In genomic region chr2:172172513-172173217, GRCh38 we compare ENCODE assay signal across 8 cellular contexts.
DNase-seq lines count a peak whose midpoint lies in the region; ATAC-seq and TF ChIP-seq lines count a peak whose summit lies in the region.

No MANE protein-coding gene starts in this region.

- no peak overlapping the region for H2BK15ac ChIP-seq in mesendoderm (replicated peaks; ENCODE audit: low read depth)

- H4K20me1 ChIP-seq in GM23248 (ENCODE audit: insufficient read depth) = no peaks in the 10 kb centered on the region

- no peak overlapping the region for H2BK5ac ChIP-seq in mesendoderm (ENCODE audit: low read length)

- H3K18ac ChIP-seq in mesendoderm (ENCODE audit: low read length) = no peak overlapping the region

- no peak overlapping the region for H2BK120ac ChIP-seq in mesendoderm (ENCODE audit: low read depth, low read length)

- peaks cover 39% of the 10 kb centered on the region for H3K27me3 Mint-ChIP-seq in activated CD8-positive, alpha-beta memory T cell treated with anti-CD3 and anti-CD28 coated beads, Interleukin-2, amount 10 ng/mL, durations not matched to agents 7 days and 5 days
- no peaks in the 10 kb centered on the region for H3K27me3 Mint-ChIP-seq in endothelial cell (ENCODE audit: unreplicated experiment)

- peaks cover 1% of the 10 kb centered on the region for H3K4me1 Mint-ChIP-seq in activated CD8-positive, alpha-beta memory T cell treated with anti-CD3 and anti-CD28 coated beads, Interleukin-2, amount 10 ng/mL, durations not matched to agents 7 days and 5 days
- H3K4me1 Mint-ChIP-seq in endothelial cell (ENCODE audit: unreplicated experiment) = no peaks in the 10 kb centered on the region

- no peaks in the 10 kb centered on the region for H3K79me1 ChIP-seq in mesendoderm (ENCODE audit: low read length)

- H3K4me3 Mint-ChIP-seq in activated CD8-positive, alpha-beta memory T cell treated with anti-CD3 and anti-CD28 coated beads, Interleukin-2, amount 10 ng/mL, durations not matched to agents 7 days and 5 days = peak overlapping the region; percentile 52
- peak overlapping the region; percentile 72 for H3K4me3 Mint-ChIP-seq in endothelial cell (ENCODE audit: unreplicated experiment)

- no peak overlapping the region for H3K4ac ChIP-seq in mesendoderm (ENCODE audit: low read depth, low read length)

- H3K27ac Mint-ChIP-seq in activated CD8-positive, alpha-beta memory T cell treated with anti-CD3 and anti-CD28 coated beads, Interleukin-2, amount 10 ng/mL, durations not matched to agents 7 days and 5 days = no peak overlapping the region
- H3K27ac Mint-ChIP-seq in endothelial cell (ENCODE audit: unreplicated experiment) = no peak overlapping the region

- H3K79me2 ChIP-seq in GM23248 (ENCODE audit: insufficient read depth) (no peaks in the 10 kb centered on the region), mesendoderm (ENCODE audit: control insufficient read depth, insufficient read depth, low read length) (no peaks in the 10 kb centered on the region)

- peak overlapping the region; percentile 92 for H2AFZ ChIP-seq in GM23248

- H3K36me3 ChIP-seq in GM23248 (ENCODE audit: low read depth) (no peaks in the 10 kb centered on the region), mesendoderm (ENCODE audit: control insufficient read depth, insufficient read depth, low read length) (no peaks in the 10 kb centered on the region)

- WGBS in GM23248 (ENCODE audit: low coverage in 1 of 2, low lambda C conversion rate in 2 of 2, missing lambda C conversion rate in 2 of 2), 2 experiments = 2 to 3% methylated on average over 34 to 42 of the region's 58 CpGs
- no CpG with 5 or more reads among the region's 58 CpGs for WGBS in mesendoderm (ENCODE audit: extremely low coverage, insufficient coverage, low lambda C conversion rate)

- H3K9ac ChIP-seq in GM23248 = peak overlapping the region; percentile 49
- H3K9ac ChIP-seq in mesendoderm (ENCODE audit: low read length) = peak overlapping the region; percentile 83

- H4K5ac ChIP-seq in mesendoderm (ENCODE audit: low read length) = no peak overlapping the region

- H3K27ac ChIP-seq in AG04450 (ENCODE audit: low read depth, low read length) = no peak overlapping the region
- H3K27ac ChIP-seq in GM23248 = no peak overlapping the region
- H3K27ac ChIP-seq in mesendoderm (ENCODE audit: low read depth, low read length) = no peak overlapping the region

- peak overlapping the region; percentile 80 for H3K23ac ChIP-seq in mesendoderm (ENCODE audit: low read length)

- H3K4me1 ChIP-seq in GM23248 (ENCODE audit: insufficient read depth) = peaks cover 6% of the 10 kb centered on the region
- H3K4me1 ChIP-seq in mesendoderm (ENCODE audit: control insufficient read depth, low read depth, low read length) = no peaks in the 10 kb centered on the region

- peak; percentile 78 for TF ChIP-seq CTCF in AG04450 (IDR thresholded peaks at IDR 0.05; ENCODE audit: low read depth, low read length)
- TF ChIP-seq CTCF in endothelial cell (IDR thresholded peaks at IDR 0.05; ENCODE audit: unreplicated experiment) = peak; percentile 69

- in situ Hi-C loops in GM23248 (cut with MboI) = loop anchor here (5.0 to 25.0 kb wide), 2 partner anchors 295 to 540 kb away; no protein-coding TSS in a partner anchor

- H3K27me3 ChIP-seq in AG04450 (ENCODE audit: control insufficient read depth, insufficient read depth, low read length) = peaks cover 2% of the 10 kb centered on the region
- no peaks in the 10 kb centered on the region for H3K27me3 ChIP-seq in GM23248 (replicated peaks; ENCODE audit: insufficient read depth)
- H3K27me3 ChIP-seq in mesendoderm (ENCODE audit: insufficient read depth, low read length, poor library complexity) = no peaks in the 10 kb centered on the region

- CTCF ChIA-PET in AG04450 (lab: Charles Lee) = interaction anchor here (0.7 to 7.2 kb wide), 18 partner anchors 26 to 574 kb away, joined by 3 to 154 read pairs (median 4); no protein-coding TSS in a partner anchor
- CTCF ChIA-PET in activated CD8-positive, alpha-beta memory T cell treated with anti-CD3 and anti-CD28 coated beads, Interleukin-2, amount 10 ng/mL, durations not matched to agents 7 days and 5 days (lab: Charles Lee) = interaction anchor here (0.6 to 7.3 kb wide), 11 partner anchors 11 to 315 kb away, joined by 3 to 97 read pairs (median 3); no protein-coding TSS in a partner anchor

- H3K36me3 Mint-ChIP-seq in activated CD8-positive, alpha-beta memory T cell treated with anti-CD3 and anti-CD28 coated beads, Interleukin-2, amount 10 ng/mL, durations not matched to agents 7 days and 5 days = no peaks in the 10 kb centered on the region
- no peaks in the 10 kb centered on the region for H3K36me3 Mint-ChIP-seq in endothelial cell (ENCODE audit: low read depth, unreplicated experiment)

- DNase-seq in AG04450 (ENCODE audit: low read depth, low spot score) = no peak
- peak; percentile 87 for DNase-seq in GM23248
- peak; percentile 85 for DNase-seq in NCI-H82 (lab: John Stamatoyannopoulos, UW)
- DNase-seq in activated CD8-positive, alpha-beta memory T cell treated with anti-CD3 and anti-CD28 coated beads, Interleukin-2, amount 10 ng/mL, durations not matched to agents 7 days and 5 days = peak; percentile 58
- DNase-seq in endothelial cell (ENCODE audit: low spot score) = peak; percentile 84
- DNase-seq in mesendoderm = peak; percentile 84
- DNase-seq in stimulated activated CD4-positive, alpha-beta T cell treated with anti-CD3 and anti-CD28 coated beads, TNF-alpha, amount 100 ng/mL, for 4 hours (ENCODE audit: low read depth in 3 of 3) = peak; percentile 41 to 56 (median 47)

- H3K9me3 ChIP-seq in AG04450 (ENCODE audit: control insufficient read depth, insufficient read depth, low read length) = no peaks in the 10 kb centered on the region
- no peaks in the 10 kb centered on the region for H3K9me3 ChIP-seq in GM23248 (ENCODE audit: low read depth)

- H3K9me3 Mint-ChIP-seq in activated CD8-positive, alpha-beta memory T cell treated with anti-CD3 and anti-CD28 coated beads, Interleukin-2, amount 10 ng/mL, durations not matched to agents 7 days and 5 days (ENCODE audit: low read depth) = no peaks in the 10 kb centered on the region
- H3K9me3 Mint-ChIP-seq in endothelial cell (ENCODE audit: unreplicated experiment) = no peaks in the 10 kb centered on the region

- POLR2A ChIA-PET in AG04450 (lab: Yijun Ruan, JAX) = interaction anchor here (0.6 to 0.9 kb wide), 3 partner anchors 46 to 312 kb away, joined by 3 to 4 read pairs (median 3); no protein-coding TSS in a partner anchor

- no peaks in the 10 kb centered on the region for H3K9me2 ChIP-seq in GM23248 (ENCODE audit: insufficient read depth)

- H3K4me2 ChIP-seq in GM23248 (ENCODE audit: unreplicated experiment) (peak overlapping the region; percentile 63), mesendoderm (ENCODE audit: low read length) (peak overlapping the region; percentile 74)

- H3F3A ChIP-seq in GM23248 (ENCODE audit: insufficient read depth) = 0 out of 2 replicates have a peak, but pooled peaks cover 4% of the 10 kb centered on the region

- ATAC-seq in activated CD8-positive, alpha-beta memory T cell treated with anti-CD3 and anti-CD28 coated beads, Interleukin-2, amount 10 ng/mL, durations not matched to agents 7 days and 5 days = peak; percentile 96
- ATAC-seq in GM21737 (IDR thresholded peaks at IDR 0.05; ENCODE audit: unreplicated experiment) = no peak

- H2AK5ac ChIP-seq in mesendoderm (ENCODE audit: low read length) = no peak overlapping the region

- H3K4me3 ChIP-seq in AG04450 (ENCODE audit: low read depth, low read length) (peak overlapping the region; percentile 74), GM23248 (peak overlapping the region; percentile 79), mesendoderm (ENCODE audit: low read length) (peak overlapping the region; percentile 64)

- H3K56ac ChIP-seq in mesendoderm (ENCODE audit: low read length) = peak overlapping the region; percentile 85

- H4K8ac ChIP-seq in mesendoderm (ENCODE audit: low read depth, low read length) = no peak overlapping the region
